ENCODE assay signal across 25 cellular contexts in the genomic region with DNA sequence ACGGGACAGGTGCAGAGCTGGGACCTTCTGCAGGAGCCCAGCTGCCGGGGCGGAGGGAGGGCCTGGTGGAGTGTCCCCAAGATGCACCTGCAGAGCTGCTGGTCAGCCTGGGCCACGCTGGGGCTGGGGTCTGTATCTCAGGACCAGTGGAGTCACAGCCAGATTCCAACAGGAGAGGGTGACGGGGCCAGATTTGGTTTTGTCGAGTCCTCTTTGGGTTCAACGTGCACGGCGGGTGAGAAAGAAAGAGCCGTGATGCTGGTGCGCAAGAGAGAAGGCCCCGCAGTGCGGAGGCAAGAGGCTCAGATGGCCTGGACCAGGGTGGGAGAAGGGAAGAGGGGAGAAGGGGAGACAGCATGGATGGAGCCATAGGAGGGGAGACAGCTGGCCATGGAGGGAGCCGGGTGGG.
"Had no signal": no experiment of that assay in that cellular context is flagged by ENCODE, and none has a peak within 500 bp of the region (broad histone marks: within the 10 kb centered on the region; RNA-seq: fewer than 3 reads in every experiment).

No MANE protein-coding gene starts in this region.

- H3K4me3 ChIP-seq: MG63, Peyer's patch, SJCRH30 had no signal

- H3K4me2 ChIP-seq: SK-N-SH had no signal

- H3K9me3 ChIP-seq: MG63, Peyer's patch, SJCRH30, SK-N-SH had no signal

- H3K27me3 ChIP-seq: MG63, Peyer's patch, SJCRH30 had no signal

- H3K9ac ChIP-seq: SK-N-SH had no signal

- H3K36me3 ChIP-seq: MG63, Peyer's patch, SJCRH30 had no signal

- DNase-seq: activated CD4-positive, alpha-beta memory T cell treated with anti-CD3 and anti-CD28 coated beads for 36 hours; activated CD4-positive, alpha-beta T cell treated with anti-CD3 and anti-CD28 coated beads, Interleukin-2, amount 10 ng/mL, durations not matched to agents 7 days and 5 days; activated CD4-positive, CD25-positive, alpha-beta regulatory T cell; activated gamma-delta T cell; activated naive CD4-positive, alpha-beta T cell treated with anti-CD3 and anti-CD28 coated beads, Interleukin-2, amount 10 ng/mL, durations not matched to agents 7 days and 5 days; activated T-cell treated with anti-CD3 and anti-CD28 coated beads for 4 hours; activated T-cell treated with anti-CD3 and anti-CD28 coated beads, Interleukin-2, amount 50 U/mL, for 48 hours; amygdala; MG63; MV-4-11; NCI-H1105; NCI-H1436; NCI-H187 treated with DMSO at 0.1 percent for 48 hours; NCI-H2081 treated with DMSO at 0.1 percent for 48 hours; NCI-H446; NCI-H524; Right ventricle myocardium superior; SJCRH30; SK-N-SH; T-helper 1 cell had no signal

- H3K27ac ChIP-seq: Peyer's patch, RWPE1, SJCRH30, VCaP had no signal

- ATAC-seq: activated T-helper 17 cell treated with anti-CD3 and anti-CD28 coated beads, Interleukin-2, amount 50 U/mL, for 72 hours had no signal

- FAIRE-seq: astrocyte had no signal

- H3K4me1 ChIP-seq: Peyer's patch, SJCRH30 had no signal
